In the genomic region with DNA sequence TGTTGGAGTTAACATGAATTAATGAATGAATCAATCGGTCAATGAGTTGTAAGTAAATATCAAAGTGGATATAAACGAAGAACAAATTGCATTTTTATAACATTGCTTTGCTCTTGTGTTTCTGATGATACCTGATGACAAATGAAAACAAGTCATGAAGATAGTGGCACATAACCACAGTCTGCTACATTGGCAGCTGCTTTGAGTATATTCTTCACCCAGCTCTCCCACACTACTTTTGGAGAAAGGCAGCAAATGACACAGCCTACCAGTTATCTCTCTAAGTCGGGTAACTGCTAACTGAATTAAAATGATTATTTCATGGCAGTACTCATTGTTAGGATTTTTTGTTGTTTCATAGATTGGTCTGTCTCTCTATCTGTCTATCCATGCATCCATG, we compare ENCODE assay signal across 22 cellular contexts.
"Had no signal": no experiment of that assay in that cellular context is flagged by ENCODE, and none has a peak within 500 bp of the region (broad histone marks: within the 10 kb centered on the region; RNA-seq: fewer than 3 reads in every experiment).

No MANE protein-coding gene starts in this region.

- H3K4me1 Mint-ChIP-seq: immature natural killer cell, natural killer cell had no signal

- H3K36me3 ChIP-seq: lower lobe of right lung, pancreas, tibial artery had no signal

- H3K4me3 Mint-ChIP-seq: immature natural killer cell, natural killer cell, type B pancreatic cell had no signal

- H3K36me3 Mint-ChIP-seq: immature natural killer cell, natural killer cell, type B pancreatic cell had no signal

- FAIRE-seq: frontal cortex, pancreas had no signal

- H3K4me1 ChIP-seq: lower lobe of right lung, testis had no signal

- H3K27me3 Mint-ChIP-seq: type B pancreatic cell had no signal

- ATAC-seq: left ventricle myocardium superior; lower lobe of right lung; natural killer cell; pancreas; stimulated activated naive CD8-positive, alpha-beta T cell treated with anti-CD3 and anti-CD28 coated beads, Interleukin-15, Interleukin-2, amounts not matched to agents 100 U/mL and 50 U/mL, for 24 hours had no signal

- H3K9me3 Mint-ChIP-seq: natural killer cell, type B pancreatic cell had no signal

- DNase-seq: dorsolateral prefrontal cortex; effector CD4-positive, alpha-beta T cell; hypothalamus; immature natural killer cell; islet precursor cell; left ventricle myocardium superior; lower lobe of right lung; natural killer cell; occipital lobe; pancreas; sigmoid colon; stimulated activated CD4-positive, alpha-beta T cell treated with anti-CD3 and anti-CD28 coated beads, Interleukin-12 subunit alpha, Interleukin-12 subunit beta, amount 100 ng/mL, for 4 hours; stimulated activated CD4-positive, alpha-beta T cell treated with anti-CD3 and anti-CD28 coated beads, Interleukin-1b, Interleukin-23, amount 100 ng/mL, for 48 hours; stimulated activated CD4-positive, alpha-beta T cell treated with anti-CD3 and anti-CD28 coated beads, Interleukin-4, amount 100 ng/mL, for 1 hour; stimulated activated CD8-positive, alpha-beta memory T cell treated with anti-CD3 and anti-CD28 coated beads, Interleukin-4, amount 100 ng/mL, for 48 hours; stimulated activated naive CD8-positive, alpha-beta T cell treated with anti-CD3 and anti-CD28 coated beads, Interleukin-15, Interleukin-2, amounts not matched to agents 100 U/mL and 50 U/mL, for 24 hours; substantia nigra; testis; tibial artery had no signal

- H3K27ac Mint-ChIP-seq: immature natural killer cell, natural killer cell, type B pancreatic cell had no signal

- H3K27me3 ChIP-seq: dorsolateral prefrontal cortex, pancreas, sigmoid colon, testis, tibial artery had no signal

- H3K27ac ChIP-seq: lower lobe of right lung, pancreas, skin epidermis, testis, tibial artery had no signal

- H3K9me3 ChIP-seq: lower lobe of right lung, pancreas, sigmoid colon, testis, tibial artery had no signal

- H3K4me3 ChIP-seq: dorsolateral prefrontal cortex, lower lobe of right lung, pancreas, sigmoid colon, skin epidermis, testis, tibial artery had no signal
